Comparison of ENCODE assay signal across 8 cellular contexts in genomic region chr15:40160689-40161688, GRCh38. TPM values are rescaled to one million over a fixed set of nuclear protein-coding genes. Genes with fewer than 3 reads are reported as not detected.
DNase-seq lines count a peak whose midpoint lies in the region; ATAC-seq and TF ChIP-seq lines count a peak whose summit lies in the region.

Gene BUB1B (plus strand): TSS chr15:40161069. CDS start chr15:40161221, 152 bp downstream.

- peaks cover 14% of the 10 kb centered on the region for H3K4me1 ChIP-seq in CD4-positive, CD25-positive, alpha-beta regulatory T cell (ENCODE audit: control insufficient read depth, insufficient read depth, low read length, poor library complexity, severe bottlenecking)

- peaks cover 0 to 11% (median 5%) of the 10 kb centered on the region in 4 donors for H3K4me1 Mint-ChIP-seq in CD4-positive, CD25-positive, alpha-beta regulatory T cell

- H3K27ac ChIP-seq in CD4-positive, CD25-positive, alpha-beta regulatory T cell (ENCODE audit: insufficient read depth, low read length, poor library complexity, severe bottlenecking): no peak within 1 kb of the TSS

- no peak within 1 kb of the TSS for H3K27ac Mint-ChIP-seq in CD4-positive, CD25-positive, alpha-beta regulatory T cell

- no peaks in the 10 kb centered on the region for H3K27me3 Mint-ChIP-seq in CD4-positive, CD25-positive, alpha-beta regulatory T cell

- H3K36me3 Mint-ChIP-seq in CD4-positive, CD25-positive, alpha-beta regulatory T cell: no peaks in the 10 kb centered on the region

- H3K9me3 Mint-ChIP-seq in CD4-positive, CD25-positive, alpha-beta regulatory T cell: no peaks in the 10 kb centered on the region

- 2 to 3% methylated on average over 52 to 54 of the region's 54 CpGs for WGBS in lower leg skin, 2 donors

- no peaks in the 10 kb centered on the region for H3K36me3 ChIP-seq in CD4-positive, CD25-positive, alpha-beta regulatory T cell (ENCODE audit: control insufficient read depth, insufficient read depth, low read length)

- H3K27me3 ChIP-seq in CD4-positive, CD25-positive, alpha-beta regulatory T cell (ENCODE audit: control insufficient read depth, insufficient read depth, low read length): no peaks in the 10 kb centered on the region

- peak; percentile 98 to 99 for ATAC-seq in CD4-positive, CD25-positive, alpha-beta regulatory T cell (ENCODE audit: low read depth in 2 of 2)
- ATAC-seq in GM19397 (IDR thresholded peaks at IDR 0.05; ENCODE audit: unreplicated experiment) (peak; percentile 85), HG03558 (IDR thresholded peaks at IDR 0.05; ENCODE audit: extremely low read depth, unreplicated experiment) (peak; percentile 80)

- H3K9me3 ChIP-seq in CD4-positive, CD25-positive, alpha-beta regulatory T cell (ENCODE audit: control insufficient read depth in 2 of 2, low read length in 2 of 2): no peaks in the 10 kb centered on the region

- intact Hi-C loops in lower leg skin (cut with DNase I; ENCODE audit: low total_unique reads): no loop called here

- peak; percentile 91 to 96 (median 94) for DNase-seq in CD4-positive, CD25-positive, alpha-beta regulatory T cell
- DNase-seq in NCI-H748 treated with DMSO at 0.1 percent for 48 hours (lab: John Stamatoyannopoulos, UW) (peak; percentile 72), ecto neural progenitor cell (ENCODE audit: low spot score) (peak; percentile 96), lower leg skin (ENCODE audit: low spot score in 2 of 2) (peak; percentile 95 to 98)
- DNase-seq in activated CD4-positive, alpha-beta T cell treated with anti-CD3 and anti-CD28 coated beads, Interleukin-2, amount 50 U/mL, for 1 hour: peak; percentile 91
- DNase-seq in stimulated activated CD4-positive, alpha-beta T cell treated with anti-CD3 and anti-CD28 coated beads, Interleukin-4, amount 100 ng/mL, for 24 hours: peak; percentile 94

- no peak for TF ChIP-seq CTCF in lower leg skin (IDR thresholded peaks at IDR 0.05)

- TF ChIP-seq POLR2A in lower leg skin (IDR thresholded peaks at IDR 0.05): no peak

- peak within 1 kb of the TSS; percentile 82 for H3K4me3 ChIP-seq in CD4-positive, CD25-positive, alpha-beta regulatory T cell (ENCODE audit: low read depth, low read length)
- H3K4me3 ChIP-seq in lower leg skin (ENCODE audit: low read depth, poor library complexity, severe bottlenecking): peak within 1 kb of the TSS; percentile 12

- H3K4me3 Mint-ChIP-seq in CD4-positive, CD25-positive, alpha-beta regulatory T cell: peak within 1 kb of the TSS in 1 of 4 donors; percentile 35

RNA-seq across cellular contexts. Expression of gene BUB1B, which starts in this region (rescaled TPM):
- total RNA-seq in CD4-positive, CD25-positive, alpha-beta regulatory T cell: 4.8 TPM
- polyA plus RNA-seq in CD4-positive, CD25-positive, alpha-beta regulatory T cell: 1 to 10 TPM in 1 of 4 donors, under 1 TPM in 2, not detected in 1; 0.37 to 2.2 (median 0.86) TPM
- total RNA-seq in lower leg skin: 1 to 10 TPM; 1.3 to 4.5 (median 2.1) TPM
